In the genomic region with DNA sequence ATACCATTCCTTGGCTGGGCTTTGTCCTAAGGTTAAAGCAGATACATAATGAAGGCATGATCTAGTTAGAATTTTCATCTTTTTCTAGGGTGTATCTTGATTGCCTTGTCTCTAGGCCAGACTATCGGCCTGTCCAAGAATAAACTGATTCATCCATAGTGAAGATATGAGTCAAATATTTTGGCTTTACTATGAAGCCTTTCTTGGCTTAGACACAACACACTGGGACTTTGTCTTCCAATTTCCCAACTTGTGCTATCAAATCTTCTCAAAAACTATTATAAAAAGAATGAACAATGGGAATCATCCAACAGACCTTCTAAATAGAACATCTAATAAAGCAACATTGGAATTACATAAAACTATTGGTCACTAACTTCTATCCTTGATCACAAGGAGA, we compare ENCODE assay signal across 17 cellular contexts.
DNase-seq lines count a peak whose midpoint lies in the region; ATAC-seq and TF ChIP-seq lines count a peak whose summit lies in the region.
"Had no signal": no experiment of that assay in that cellular context is flagged by ENCODE, and none has a peak within 500 bp of the region (broad histone marks: within the 10 kb centered on the region; RNA-seq: fewer than 3 reads in every experiment).

No MANE protein-coding gene starts in this region.

- no peaks in the 10 kb centered on the region for H3K9me2 ChIP-seq in PC-3 (replicated peaks; ENCODE audit: low read length)

- CTCF ChIA-PET in PC-3 (lab: Charles Lee) = no interaction called here

- H3K4me3 ChIP-seq in PC-3 (ENCODE audit: low read length) (no peak overlapping the region), fibroblast of lung (replicated peaks in 1 of 4; ENCODE audit: control extremely low read depth in 1 of 4, insufficient read depth in 1 of 4, low read depth in 3 of 4, low read length in 4 of 4) (no peak overlapping the region), skeletal muscle cell (ENCODE audit: low read depth, low read length) (no peak overlapping the region)
- H3K4me3 ChIP-seq: thoracic aorta had no signal

- no peak for TF ChIP-seq CTCF in PC-3 (conservative IDR thresholded peaks at IDR 0.05; ENCODE audit: low read depth, low read length)
- no peak for TF ChIP-seq CTCF in fibroblast of lung (conservative IDR thresholded peaks at IDR 0.05 in 1 of 2, IDR thresholded peaks at IDR 0.05 in 1 of 2; ENCODE audit: low read depth in 1 of 2, low read length in 2 of 2)

- H3K4me2 ChIP-seq in PC-3 (ENCODE audit: low read length) (no peak overlapping the region), fibroblast of lung (ENCODE audit: extremely low read depth, insufficient read depth, low read length) (no peak overlapping the region)

- H3K27ac ChIP-seq in PC-3 (ENCODE audit: low read length) (no peak overlapping the region), fibroblast of lung (ENCODE audit: insufficient read depth, low read length) (no peak overlapping the region)
- H3K27ac ChIP-seq: thoracic aorta, WERI-Rb-1 had no signal

- H3K36me3 ChIP-seq in PC-3 (ENCODE audit: low read depth, low read length) (0 out of 2 replicates have a peak, but pooled peaks cover 4% of the 10 kb centered on the region), fibroblast of lung (ENCODE audit: control insufficient read depth, insufficient read depth, low read length) (no peaks in the 10 kb centered on the region)
- H3K36me3 ChIP-seq: thoracic aorta, WERI-Rb-1 had no signal

- no TSS peak for BruUV-seq in PC-3 (replicated peaks; lab: Mats Ljungman, UMichigan)

- POLR2A ChIA-PET in PC-3 (lab: Charles Lee; ENCODE audit: unreplicated experiment) = no interaction called here

- H3K79me2 ChIP-seq in PC-3 (ENCODE audit: low read length) (no peaks in the 10 kb centered on the region), fibroblast of lung (ENCODE audit: control insufficient read depth, insufficient read depth, low read length) (no peaks in the 10 kb centered on the region)

- no peaks in the 10 kb centered on the region for H3K27me3 ChIP-seq in PC-3 (ENCODE audit: low read length)
- H3K27me3 ChIP-seq in fibroblast of lung (ENCODE audit: control insufficient read depth, insufficient read depth, low read length) = no peaks in the 10 kb centered on the region

- H4K20me1 ChIP-seq in PC-3 (ENCODE audit: low read length) = no peaks in the 10 kb centered on the region
- H4K20me1 ChIP-seq in fibroblast of lung (ENCODE audit: control insufficient read depth, extremely low read depth, insufficient read depth, low read length) = no peaks in the 10 kb centered on the region

- ATAC-seq in PC-3 = peak; percentile 89
- ATAC-seq in GM18861 (IDR thresholded peaks at IDR 0.05; ENCODE audit: unreplicated experiment) = no peak
- ATAC-seq: left lobe of liver had no signal

- H2AFZ ChIP-seq in PC-3 (ENCODE audit: low read length) (no peak overlapping the region), fibroblast of lung (ENCODE audit: low read length) (no peak overlapping the region)

- H3K4me1 ChIP-seq in PC-3 (ENCODE audit: insufficient read depth, low read length) (peaks cover 19% of the 10 kb centered on the region), fibroblast of lung (ENCODE audit: control insufficient read depth, extremely low read depth, insufficient read depth, low read length) (peaks cover 6% of the 10 kb centered on the region)

- no peak overlapping the region for H3K9ac ChIP-seq in PC-3 (ENCODE audit: low read length)
- H3K9ac ChIP-seq in fibroblast of lung (ENCODE audit: insufficient read depth, low read length) = no peak overlapping the region

- H3K9me3 ChIP-seq in PC-3 (ENCODE audit: low read length) = no peaks in the 10 kb centered on the region
- H3K9me3 ChIP-seq in fibroblast of lung (ENCODE audit: control insufficient read depth, insufficient read depth, low read depth, low read length) = no peaks in the 10 kb centered on the region
- H3K9me3 ChIP-seq: thoracic aorta had no signal

- DNase-seq in ELR (ENCODE audit: low read depth) = peak; percentile 55
- peak; percentile 60 for DNase-seq in PC-3
- DNase-seq in fibroblast of lung (ENCODE audit: low read depth in 2 of 2) = peak; percentile 71 to 81
- DNase-seq in skeletal muscle cell (ENCODE audit: low read depth) = peak; percentile 64
- no peak for DNase-seq in NCI-H748 treated with DMSO at 0.1 percent for 48 hours (lab: John Stamatoyannopoulos, UW)
- no peak for DNase-seq in amygdala (lab: John Stamatoyannopoulos, UW)
- no peak for DNase-seq in LoVo (ENCODE audit: low spot score)
- DNase-seq: activated naive CD4-positive, alpha-beta T cell; CD8-positive, alpha-beta memory T cell; hippocampal formation; naive B cell; NCI-H1105; NCI-H345; WERI-Rb-1 had no signal

- no peaks in the 10 kb centered on the region for H3F3A ChIP-seq in PC-3 (ENCODE audit: low read length, unreplicated experiment)

- intact Hi-C loops in PC-3 (cut with micrococcal nuclease) = no loop called here

Comparison
In these comparisons a context has a peak if more than half of its experiments do, and no peak if none do; other contexts are left out.
1. DNase-seq: peak in ELR (single experiment), PC-3 (single experiment), fibroblast of lung (2 of 2) and skeletal muscle cell (single experiment); none in NCI-H748 treated with DMSO at 0.1 percent for 48 hours (single experiment), amygdala (0 of 56) and LoVo (single experiment).